ENCODE assay signal across 23 cellular contexts in the genomic region with DNA sequence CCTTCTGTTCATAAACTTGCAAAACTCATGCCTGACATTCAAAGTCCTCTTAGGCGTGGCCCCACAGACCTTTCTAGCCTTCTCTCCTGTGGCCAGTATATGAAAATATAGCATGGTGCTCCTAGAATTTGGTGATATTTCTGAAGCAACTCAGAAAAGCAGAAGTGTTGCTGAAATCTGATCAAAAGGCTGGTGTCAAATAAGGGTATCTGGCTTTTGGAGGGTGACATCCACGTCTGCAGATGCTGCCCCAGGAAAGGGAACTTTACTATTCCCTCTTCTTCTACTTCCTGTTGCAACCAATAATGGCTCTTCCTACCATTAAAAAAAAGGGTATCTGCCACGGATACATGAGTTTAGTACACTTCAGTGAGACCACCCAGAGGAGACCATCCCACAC.
"Had no signal": no experiment of that assay in that cellular context is flagged by ENCODE, and none has a peak within 500 bp of the region (broad histone marks: within the 10 kb centered on the region; RNA-seq: fewer than 3 reads in every experiment).

No MANE protein-coding gene starts in this region.

- DNase-seq: activated CD4-positive, alpha-beta T cell treated with anti-CD3 and anti-CD28 coated beads for 4 hours; activated CD4-positive, alpha-beta T cell treated with anti-CD3 and anti-CD28 coated beads, Interleukin-2, amount 50 U/mL, for 4 hours; activated effector memory CD4-positive, alpha-beta T cell treated with Interleukin-2 at 50 U/mL for 16 hours; activated naive CD4-positive, alpha-beta T cell treated with Interleukin-2 at 50 U/mL for 16 hours; activated T-cell treated with anti-CD3 and anti-CD28 coated beads for 4 hours; anterior cingulate cortex; foreskin keratinocyte; heart left ventricle; hypothalamus; immature natural killer cell; kidney; midbrain; naive thymus-derived CD8-positive, alpha-beta T cell; occipital lobe; stimulated activated CD4-positive, alpha-beta T cell treated with anti-CD3 and anti-CD28 coated beads, Interleukin-15, amount 100 ng/mL, for 24 hours; stimulated activated CD4-positive, alpha-beta T cell treated with anti-CD3 and anti-CD28 coated beads, Interleukin-2, amount 100 ng/mL, for 24 hours; stimulated activated naive CD4-positive, alpha-beta T cell had no signal

- H3K4me1 ChIP-seq: esophagus muscularis mucosa, foreskin keratinocyte, parathyroid adenoma, right atrium auricular region, suprapubic skin, tibial nerve had no signal

- H3K36me3 ChIP-seq: esophagus muscularis mucosa, heart left ventricle, right atrium auricular region, suprapubic skin, tibial nerve had no signal

- H3K27ac ChIP-seq: esophagus muscularis mucosa, foreskin keratinocyte, heart left ventricle, parathyroid adenoma, right atrium auricular region, suprapubic skin, tibial nerve, VCaP had no signal

- H3K4me3 ChIP-seq: esophagus muscularis mucosa, heart left ventricle, right atrium auricular region, suprapubic skin, tibial nerve had no signal

- H3K9me3 ChIP-seq: esophagus muscularis mucosa, heart left ventricle, right atrium auricular region, suprapubic skin, tibial nerve had no signal

- H3K27me3 ChIP-seq: esophagus muscularis mucosa, foreskin keratinocyte, right atrium auricular region, suprapubic skin, tibial nerve had no signal

- ATAC-seq: foreskin keratinocyte; heart left ventricle; naive thymus-derived CD8-positive, alpha-beta T cell had no signal
